Comparison of ENCODE assay signal across 1 cellular context in genomic region chr13:113152894-113153809, GRCh38.
A peak's percentile ranks its signal among the peaks of the same experiment; 100 is the strongest.
TF ChIP-seq lines count a peak whose summit lies in the region.

No MANE protein-coding gene starts in this region.

TF ChIP-seq in K562, 482 proteins besides CTCF, POLR2A, EP300 and RAD21:
- TF ChIP-seq ARID2 (IDR thresholded peaks at IDR 0.05) (no peak), POLR2G (IDR thresholded peaks at IDR 0.05; ENCODE audit: low read depth, low read length) (peak; percentile 59), ZBTB33 (CRISPR knock-in tag; IDR thresholded peaks at IDR 0.05) (peak; percentile 82), ZNF592 (IDR thresholded peaks at IDR 0.05) (0 out of 2 replicates have a peak, but pooled peaks have one; percentile 17), FOXK2 (conservative IDR thresholded peaks at IDR 0.05 in 1 of 2, IDR thresholded peaks at IDR 0.05 in 1 of 2; ENCODE audit: low read depth in 2 of 2) (peak; percentile 13 to 54; a peak in 2 of 4 replicates), ZBTB7A (IDR thresholded peaks at IDR 0.05; ENCODE audit: borderline replicate concordance, control insufficient read depth, low read depth, low read length) (peak; percentile 37; the same call in 1 of the 2 replicates), NCOR1 (IDR thresholded peaks at IDR 0.05) (no peak), PTRF (tag; IDR thresholded peaks at IDR 0.05) (no peak), ESRRA (IDR thresholded peaks at IDR 0.05; ENCODE audit: borderline replicate concordance, low read depth) (peak; percentile 65), ATF7 (IDR thresholded peaks at IDR 0.05) (0 out of 2 replicates have a peak, but pooled peaks have one; percentile 16), RBFOX2 (IDR thresholded peaks at IDR 0.05; ENCODE audit: low read depth, low read length) (peak; percentile 60; the same call in 1 of the 2 replicates)
